Comparison of ENCODE assay signal across 8 cellular contexts in the genomic region with DNA sequence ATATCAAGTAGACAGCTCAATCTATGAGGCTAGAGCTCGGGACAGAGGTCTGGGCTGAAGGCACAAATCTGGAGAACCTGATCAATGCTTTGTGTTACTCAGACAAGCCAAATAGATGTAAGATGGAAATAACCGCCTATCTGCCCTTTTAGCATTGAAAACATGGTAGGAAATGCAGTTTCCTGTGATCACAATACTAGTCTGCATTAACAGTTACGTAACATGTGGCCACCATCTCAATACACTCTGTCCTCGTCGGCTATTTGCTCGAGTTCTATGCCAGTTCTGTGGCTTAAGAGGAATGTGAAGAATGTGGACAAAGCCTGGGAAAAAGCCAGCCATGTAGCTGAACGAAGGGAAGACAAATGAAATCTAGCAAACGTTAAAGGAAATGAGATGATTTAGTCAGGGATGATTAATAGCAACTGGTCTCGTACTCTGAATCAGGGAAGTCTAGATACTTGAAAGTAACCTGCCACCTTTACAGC.
DNase-seq lines count a peak whose midpoint lies in the region; ATAC-seq and TF ChIP-seq lines count a peak whose summit lies in the region.

No MANE protein-coding gene starts in this region.

- H3K27me3 Mint-ChIP-seq in nephron progenitor cell (ENCODE audit: low read depth, poor library complexity), result no peaks in the 10 kb centered on the region

- intact Hi-C loops in dorsolateral prefrontal cortex (cut with DNase I), result no loop called here

- H3K4me3 ChIP-seq in NB4 (ENCODE audit: low read depth, low read length) (no peak overlapping the region), esophagus (ENCODE audit: low read depth in 1 of 2, low read length in 2 of 2) (no peak overlapping the region), dorsolateral prefrontal cortex (no peak overlapping the region)

- no peaks in the 10 kb centered on the region for H3K9me3 Mint-ChIP-seq in nephron progenitor cell

- H3K4me1 ChIP-seq in esophagus (ENCODE audit: control insufficient read depth in 2 of 2, insufficient read depth in 2 of 2, low read length in 1 of 2), result no peaks in the 10 kb centered on the region

- peak overlapping the region; percentile 44 to 68 for H3K27ac ChIP-seq in esophagus (ENCODE audit: low read depth in 2 of 2, low read length in 1 of 2)
- peak overlapping the region in 6 of 59 donors; percentile 2 to 74 (median 31) for H3K27ac ChIP-seq in dorsolateral prefrontal cortex

- no peaks in the 10 kb centered on the region for H3K9me3 ChIP-seq in esophagus (ENCODE audit: control insufficient read depth in 2 of 2, insufficient read depth in 1 of 2, low read depth in 1 of 2, low read length in 1 of 2)

- peak; percentile 95 for DNase-seq in AG09319 (ENCODE audit: extremely low read depth, low read depth)
- peak; percentile 48 for DNase-seq in NB4 (ENCODE audit: low read depth)
- peak; percentile 20 for DNase-seq in nephron progenitor cell
- DNase-seq in dorsolateral prefrontal cortex, result no peak
- no peak for DNase-seq in globus pallidus (ENCODE audit: low spot score)

- TF ChIP-seq CTCF in AG09319 (IDR thresholded peaks at IDR 0.05; ENCODE audit: low read depth, low read length) (no peak), NB4 (IDR thresholded peaks at IDR 0.05; ENCODE audit: low read depth, low read length) (no peak), nephron progenitor cell (IDR thresholded peaks at IDR 0.05) (no peak), dorsolateral prefrontal cortex (IDR thresholded peaks at IDR 0.05 in 54 of 56, conservative IDR thresholded peaks at IDR 0.05 in 2 of 56; ENCODE audit: low read depth in 1 of 56, partially characterized antibody in 56 of 56) (no peak)

- H3K4me1 Mint-ChIP-seq in nephron progenitor cell, result peaks cover 35% of the 10 kb centered on the region

- no peak overlapping the region for H3K4me3 Mint-ChIP-seq in nephron progenitor cell

- no peak for ATAC-seq in HG03196 (IDR thresholded peaks at IDR 0.05; ENCODE audit: unreplicated experiment)
- ATAC-seq in GM18867 (IDR thresholded peaks at IDR 0.05; ENCODE audit: unreplicated experiment), result no peak

- H3K27me3 ChIP-seq in esophagus (ENCODE audit: control insufficient read depth in 1 of 2, insufficient read depth in 2 of 2, low read length in 2 of 2), result no peaks in the 10 kb centered on the region
- no peaks in the 10 kb centered on the region for H3K27me3 ChIP-seq in dorsolateral prefrontal cortex

- WGBS in esophagus, 2 donors, result 16 to 23% methylated on average over 9 of the region's 9 CpGs

- H3K36me3 ChIP-seq in esophagus (ENCODE audit: control insufficient read depth in 2 of 2, insufficient read depth in 2 of 2, low read length in 1 of 2), result no peaks in the 10 kb centered on the region

- TF ChIP-seq POLR2A in NB4 (IDR thresholded peaks at IDR 0.05; ENCODE audit: extremely low read depth, insufficient read length), result no peak

- no peaks in the 10 kb centered on the region for H3K36me3 Mint-ChIP-seq in nephron progenitor cell (ENCODE audit: low read depth)

- peak overlapping the region; percentile 85 for H3K27ac Mint-ChIP-seq in nephron progenitor cell

Comparison
In these comparisons a context has a peak if more than half of its experiments do, and no peak if none do; other contexts are left out.
1. DNase-seq: peak in AG09319 (single experiment), NB4 (single experiment) and nephron progenitor cell (single experiment); none in dorsolateral prefrontal cortex (0 of 10) and globus pallidus (single experiment).